9 cellular contexts compared by ENCODE assay signal in genomic region chr19:3375221-3376088, GRCh38. TPM values are rescaled to one million over a fixed set of nuclear protein-coding genes. Genes with fewer than 3 reads are reported as not detected.
DNase-seq lines count a peak whose midpoint lies in the region; ATAC-seq and TF ChIP-seq lines count a peak whose summit lies in the region.
"Had no signal": no experiment of that assay in that cellular context is flagged by ENCODE, and none has a peak within 500 bp of the region (broad histone marks: within the 10 kb centered on the region; RNA-seq: fewer than 3 reads in every experiment).

No MANE protein-coding gene starts in this region.

- H3K27ac ChIP-seq in gastroesophageal sphincter (peak overlapping the region; percentile 85 to 100 (median 100)), neutrophil (peak overlapping the region; percentile 43)
- H3K27ac ChIP-seq: cardiac muscle cell had no signal

- TF ChIP-seq EP300 in gastroesophageal sphincter (IDR thresholded peaks at IDR 0.05) = no peak

- H3K27me3 ChIP-seq in gastroesophageal sphincter (no peaks in the 10 kb centered on the region), neutrophil (no peaks in the 10 kb centered on the region)

- H3K4me1 ChIP-seq in gastroesophageal sphincter = peaks cover 0 to 100% (median 50%) of the 10 kb centered on the region in 3 donors
- H3K4me1 ChIP-seq in neutrophil (ENCODE audit: control insufficient read depth in 1 of 2, insufficient read depth in 1 of 2, low read depth in 1 of 2, low read length in 1 of 2) = peaks cover 13 to 17% of the 10 kb centered on the region in 2 experiments

- peak; percentile 91 for ATAC-seq in gastroesophageal sphincter

- peak; percentile 15 to 34 for TF ChIP-seq POLR2A in gastroesophageal sphincter (IDR thresholded peaks at IDR 0.05)

- WGBS in gastroesophageal sphincter (ENCODE audit: low coverage in 1 of 2), 2 donors = 0% methylated on average over 3 of the region's 32 CpGs; no CpG with 5 or more reads in 1 of the 2 donors

- H3K9me3 ChIP-seq in gastroesophageal sphincter (no peaks in the 10 kb centered on the region), neutrophil (no peaks in the 10 kb centered on the region)

- TF ChIP-seq CTCF in gastroesophageal sphincter (IDR thresholded peaks at IDR 0.05) (no peak), neutrophil (IDR thresholded peaks at IDR 0.05) (no peak)

- H3K4me3 ChIP-seq in gastroesophageal sphincter (peak overlapping the region in 1 of 2 donors; percentile 39), neutrophil (ENCODE audit: low read depth in 1 of 2, low read length in 1 of 2) (no peak overlapping the region)
- H3K4me3 ChIP-seq: cardiac muscle cell had no signal

- peak in 54 of 56 donors; percentile 31 to 95 (median 74) for DNase-seq in amygdala (lab: John Stamatoyannopoulos, UW)
- DNase-seq in NCI-H1417 treated with DMSO at 0.1 percent for 48 hours (lab: John Stamatoyannopoulos, UW) = no peak
- DNase-seq in HuH-7 (ENCODE audit: low spot score) = no peak
- DNase-seq in activated gamma-delta T cell (lab: John Stamatoyannopoulos, UW) = no peak
- no peak for DNase-seq in activated naive CD4-positive, alpha-beta T cell (lab: John Stamatoyannopoulos, UW)
- DNase-seq: NCI-H1930 had no signal

- no peaks in the 10 kb centered on the region for H3K36me3 ChIP-seq in gastroesophageal sphincter
- H3K36me3 ChIP-seq in neutrophil = no peaks in the 10 kb centered on the region
- H3K36me3 ChIP-seq: cardiac muscle cell had no signal

RNA-seq across cellular contexts. Expression of gene NFIC, which starts 9.1 kb away (rescaled TPM):
- total RNA-seq in gastroesophageal sphincter = 100 to 1,000 TPM; 125 to 285 (median 155) TPM

Comparison
In these comparisons a context has a peak if more than half of its experiments do, and no peak if none do; other contexts are left out.
1. DNase-seq: peak in amygdala (54 of 56); none in NCI-H1417 treated with DMSO at 0.1 percent for 48 hours (single experiment), HuH-7 (single experiment), activated gamma-delta T cell (single experiment) and activated naive CD4-positive, alpha-beta T cell (0 of 4).